Comparison of ENCODE assay signal across 1 cellular context in the genomic region with DNA sequence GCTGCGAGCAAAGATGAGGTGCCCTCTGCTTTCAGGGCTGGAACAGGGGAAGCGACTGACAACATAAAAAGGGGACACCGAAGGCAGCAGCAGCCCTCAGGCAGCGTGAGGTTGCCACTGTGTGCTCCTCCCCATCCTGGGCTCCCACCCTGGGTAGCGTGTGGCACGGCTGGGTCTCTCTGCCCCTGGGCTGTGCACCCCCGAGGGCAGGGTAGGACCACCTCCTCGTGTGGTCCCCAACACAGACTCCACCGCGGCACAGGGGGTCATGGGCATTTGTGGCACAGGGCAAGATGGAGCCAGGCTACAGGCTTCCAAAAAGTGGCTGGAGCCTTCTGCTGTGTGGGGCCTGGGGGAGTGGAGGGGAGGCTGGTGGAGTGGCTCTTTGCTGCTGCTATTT.
TF ChIP-seq lines count a peak whose summit lies in the region.

No MANE protein-coding gene starts in this region.

TF ChIP-seq in HepG2, 621 proteins besides CTCF, POLR2A, EP300 and RAD21:
- TF ChIP-seq RBM22 (optimal IDR thresholded peaks at IDR 0.05; ENCODE audit: low read length) (peak; percentile 19), RBFOX2 (IDR thresholded peaks at IDR 0.05; ENCODE audit: low read depth, low read length) (0 out of 2 replicates have a peak, but pooled peaks have one; percentile 16), AGO2 (optimal IDR thresholded peaks at IDR 0.05; ENCODE audit: low read depth, low read length) (peak; percentile 70)
- TF ChIP-seq, protein P1, sequence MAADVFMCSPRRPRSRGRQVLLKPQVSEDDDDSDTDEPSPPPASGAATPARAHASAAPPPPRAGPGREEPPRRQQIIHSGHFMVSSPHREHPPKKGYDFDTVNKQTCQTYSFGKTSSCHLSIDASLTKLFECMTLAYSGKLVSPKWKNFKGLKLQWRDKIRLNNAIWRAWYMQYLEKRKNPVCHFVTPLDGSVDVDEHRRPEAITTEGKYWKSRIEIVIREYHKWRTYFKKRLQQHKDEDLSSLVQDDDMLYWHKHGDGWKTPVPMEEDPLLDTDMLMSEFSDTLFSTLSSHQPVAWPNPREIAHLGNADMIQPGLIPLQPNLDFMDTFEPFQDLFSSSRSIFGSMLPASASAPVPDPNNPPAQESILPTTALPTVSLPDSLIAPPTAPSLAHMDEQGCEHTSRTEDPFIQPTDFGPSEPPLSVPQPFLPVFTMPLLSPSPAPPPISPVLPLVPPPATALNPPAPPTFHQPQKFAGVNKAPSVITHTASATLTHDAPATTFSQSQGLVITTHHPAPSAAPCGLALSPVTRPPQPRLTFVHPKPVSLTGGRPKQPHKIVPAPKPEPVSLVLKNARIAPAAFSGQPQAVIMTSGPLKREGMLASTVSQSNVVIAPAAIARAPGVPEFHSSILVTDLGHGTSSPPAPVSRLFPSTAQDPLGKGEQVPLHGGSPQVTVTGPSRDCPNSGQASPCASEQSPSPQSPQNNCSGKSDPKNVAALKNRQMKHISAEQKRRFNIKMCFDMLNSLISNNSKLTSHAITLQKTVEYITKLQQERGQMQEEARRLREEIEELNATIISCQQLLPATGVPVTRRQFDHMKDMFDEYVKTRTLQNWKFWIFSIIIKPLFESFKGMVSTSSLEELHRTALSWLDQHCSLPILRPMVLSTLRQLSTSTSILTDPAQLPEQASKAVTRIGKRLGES (CRISPR knock-in tag; IDR thresholded peaks at IDR 0.05; ENCODE audit: borderline replicate concordance), result no peak
